Comparison of ENCODE assay signal across 1 cellular context in the genomic region with DNA sequence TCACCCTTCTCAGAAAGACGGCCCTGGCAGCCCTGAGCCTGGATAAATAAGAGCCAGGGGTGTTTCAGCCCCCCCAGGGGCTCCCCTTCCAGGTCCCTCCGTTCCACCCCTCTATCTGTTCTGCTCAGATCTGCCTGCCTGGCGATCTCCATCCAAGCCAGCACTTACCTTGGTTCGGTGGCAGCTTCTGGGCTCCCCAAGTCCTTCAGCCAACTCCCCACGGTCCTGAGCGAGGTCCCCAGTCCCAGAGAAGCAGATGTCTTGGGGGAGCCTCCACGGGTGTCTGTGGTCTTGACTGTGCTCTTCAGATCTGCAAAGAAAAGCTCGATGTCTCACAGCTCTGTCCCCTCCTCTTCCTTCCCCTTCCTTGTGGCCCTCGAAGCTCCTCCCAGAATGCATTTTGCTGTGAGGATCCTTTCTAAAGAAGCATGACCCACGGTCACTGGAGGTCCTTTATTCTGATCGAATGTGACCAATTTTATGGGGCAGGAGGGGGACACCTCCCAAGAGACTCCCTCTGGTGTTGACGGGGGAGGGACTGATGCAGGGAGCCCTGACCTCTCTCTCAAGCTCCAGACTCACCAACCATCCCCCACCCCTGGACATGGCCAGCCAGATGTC.
TF ChIP-seq lines count a peak whose summit lies in the region.

A gene with protein sequence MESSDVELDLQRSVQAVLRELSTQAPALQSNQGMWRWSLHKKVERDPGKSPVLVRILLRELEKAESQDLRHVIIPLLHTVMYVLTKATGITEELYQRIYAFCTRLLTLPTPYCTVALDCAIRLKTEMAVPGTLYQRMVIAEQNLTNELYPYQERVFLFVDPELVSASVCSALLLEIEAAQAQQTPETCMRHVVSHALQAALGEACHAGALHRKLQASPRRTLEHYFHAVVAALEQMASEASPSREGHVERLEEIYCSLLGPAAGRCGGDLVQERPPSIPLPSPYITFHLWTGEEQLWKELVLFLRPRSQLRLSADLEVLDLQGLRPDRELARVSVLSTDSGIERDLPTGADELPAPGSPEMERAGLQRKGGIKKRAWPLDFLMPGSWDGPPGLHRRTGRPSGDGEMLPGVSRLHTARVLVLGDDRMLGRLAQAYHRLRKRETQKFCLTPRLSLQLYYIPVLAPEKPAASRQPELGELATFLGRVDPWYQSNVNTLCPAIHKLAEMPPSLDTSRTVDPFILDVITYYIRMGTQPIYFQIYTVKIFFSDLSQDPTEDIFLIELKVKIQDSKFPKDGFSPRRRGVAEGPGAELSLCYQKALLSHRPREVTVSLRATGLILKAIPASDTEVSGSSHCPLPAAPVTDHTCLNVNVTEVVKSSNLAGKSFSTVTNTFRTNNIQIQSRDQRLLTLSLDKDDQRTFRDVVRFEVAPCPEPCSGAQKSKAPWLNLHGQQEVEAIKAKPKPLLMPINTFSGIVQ (minus strand): TSS at position 314 of the 621 bp plus-strand sequence. CDS start 17,880 bp downstream, outside the sequence.

TF ChIP-seq in GM12878, 131 proteins besides CTCF, POLR2A, EP300 and RAD21 (continued from another document and continues in another):
- TF ChIP-seq, protein P1, sequence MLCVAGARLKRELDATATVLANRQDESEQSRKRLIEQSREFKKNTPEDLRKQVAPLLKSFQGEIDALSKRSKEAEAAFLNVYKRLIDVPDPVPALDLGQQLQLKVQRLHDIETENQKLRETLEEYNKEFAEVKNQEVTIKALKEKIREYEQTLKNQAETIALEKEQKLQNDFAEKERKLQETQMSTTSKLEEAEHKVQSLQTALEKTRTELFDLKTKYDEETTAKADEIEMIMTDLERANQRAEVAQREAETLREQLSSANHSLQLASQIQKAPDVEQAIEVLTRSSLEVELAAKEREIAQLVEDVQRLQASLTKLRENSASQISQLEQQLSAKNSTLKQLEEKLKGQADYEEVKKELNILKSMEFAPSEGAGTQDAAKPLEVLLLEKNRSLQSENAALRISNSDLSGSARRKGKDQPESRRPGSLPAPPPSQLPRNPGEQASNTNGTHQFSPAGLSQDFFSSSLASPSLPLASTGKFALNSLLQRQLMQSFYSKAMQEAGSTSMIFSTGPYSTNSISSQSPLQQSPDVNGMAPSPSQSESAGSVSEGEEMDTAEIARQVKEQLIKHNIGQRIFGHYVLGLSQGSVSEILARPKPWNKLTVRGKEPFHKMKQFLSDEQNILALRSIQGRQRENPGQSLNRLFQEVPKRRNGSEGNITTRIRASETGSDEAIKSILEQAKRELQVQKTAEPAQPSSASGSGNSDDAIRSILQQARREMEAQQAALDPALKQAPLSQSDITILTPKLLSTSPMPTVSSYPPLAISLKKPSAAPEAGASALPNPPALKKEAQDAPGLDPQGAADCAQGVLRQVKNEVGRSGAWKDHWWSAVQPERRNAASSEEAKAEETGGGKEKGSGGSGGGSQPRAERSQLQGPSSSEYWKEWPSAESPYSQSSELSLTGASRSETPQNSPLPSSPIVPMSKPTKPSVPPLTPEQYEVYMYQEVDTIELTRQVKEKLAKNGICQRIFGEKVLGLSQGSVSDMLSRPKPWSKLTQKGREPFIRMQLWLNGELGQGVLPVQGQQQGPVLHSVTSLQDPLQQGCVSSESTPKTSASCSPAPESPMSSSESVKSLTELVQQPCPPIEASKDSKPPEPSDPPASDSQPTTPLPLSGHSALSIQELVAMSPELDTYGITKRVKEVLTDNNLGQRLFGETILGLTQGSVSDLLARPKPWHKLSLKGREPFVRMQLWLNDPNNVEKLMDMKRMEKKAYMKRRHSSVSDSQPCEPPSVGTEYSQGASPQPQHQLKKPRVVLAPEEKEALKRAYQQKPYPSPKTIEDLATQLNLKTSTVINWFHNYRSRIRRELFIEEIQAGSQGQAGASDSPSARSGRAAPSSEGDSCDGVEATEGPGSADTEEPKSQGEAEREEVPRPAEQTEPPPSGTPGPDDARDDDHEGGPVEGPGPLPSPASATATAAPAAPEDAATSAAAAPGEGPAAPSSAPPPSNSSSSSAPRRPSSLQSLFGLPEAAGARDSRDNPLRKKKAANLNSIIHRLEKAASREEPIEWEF (IDR thresholded peaks at IDR 0.05; ENCODE audit: insufficient replicate concordance, low read depth, low read length): no peak
- TF ChIP-seq HDAC6 (IDR thresholded peaks at IDR 0.05; ENCODE audit: unreplicated experiment) (no peak), POU2F2 (IDR thresholded peaks at IDR 0.05; ENCODE audit: borderline replicate concordance, low read depth, low read length) (peak; percentile 70; the same call in 2 of the 3 replicates), FOXM1 (IDR thresholded peaks at IDR 0.05; ENCODE audit: low read depth, low read length) (no peak), BMI1 (IDR thresholded peaks at IDR 0.05; ENCODE audit: borderline replicate concordance) (no peak), RELA (IDR thresholded peaks at IDR 0.05; ENCODE audit: borderline replicate concordance, partially characterized antibody) (no peak), NFXL1 (IDR thresholded peaks at IDR 0.05; ENCODE audit: borderline replicate concordance) (no peak), SMAD1 (IDR thresholded peaks at IDR 0.05; ENCODE audit: low read depth, partially characterized antibody) (no peak), ATF7 (IDR thresholded peaks at IDR 0.05; ENCODE audit: low read depth) (no peak), RAD51 (IDR thresholded peaks at IDR 0.05) (no peak), TCF3 (IDR thresholded peaks at IDR 0.05; ENCODE audit: borderline replicate concordance, insufficient read depth, low read depth, low read length) (no peak), SP1 (IDR thresholded peaks at IDR 0.05; ENCODE audit: low read depth, low read length) (no peak), EED (IDR thresholded peaks at IDR 0.05; ENCODE audit: low read depth) (no peak), STAT1 (conservative IDR thresholded peaks at IDR 0.05) (no peak), ZNF207 (IDR thresholded peaks at IDR 0.05; ENCODE audit: borderline replicate concordance) (no peak), SMAD5 (IDR thresholded peaks at IDR 0.05; ENCODE audit: low read depth) (peak; percentile 72; the same call in 1 of the 2 replicates), BHLHE40 (IDR thresholded peaks at IDR 0.05; ENCODE audit: borderline replicate concordance in 1 of 2, low read depth in 2 of 2, low read length in 1 of 2) (0 out of 4 replicates have a peak, but pooled peaks of 1 of the 2 experiments have one; percentile 6), TCF7 (IDR thresholded peaks at IDR 0.05; ENCODE audit: borderline replicate concordance) (no peak), WRNIP1 (IDR thresholded peaks at IDR 0.05; ENCODE audit: borderline replicate concordance, low read depth, low read length) (0 out of 2 replicates have a peak, but pooled peaks have one; percentile 20), SRF (IDR thresholded peaks at IDR 0.05; ENCODE audit: low read depth in 2 of 2, low read length in 2 of 2) (no peak), NFYA (IDR thresholded peaks at IDR 0.05; ENCODE audit: borderline replicate concordance, low read depth, low read length) (no peak), RB1 (IDR thresholded peaks at IDR 0.05; ENCODE audit: borderline replicate concordance) (no peak)
- TF ChIP-seq, protein P2, sequence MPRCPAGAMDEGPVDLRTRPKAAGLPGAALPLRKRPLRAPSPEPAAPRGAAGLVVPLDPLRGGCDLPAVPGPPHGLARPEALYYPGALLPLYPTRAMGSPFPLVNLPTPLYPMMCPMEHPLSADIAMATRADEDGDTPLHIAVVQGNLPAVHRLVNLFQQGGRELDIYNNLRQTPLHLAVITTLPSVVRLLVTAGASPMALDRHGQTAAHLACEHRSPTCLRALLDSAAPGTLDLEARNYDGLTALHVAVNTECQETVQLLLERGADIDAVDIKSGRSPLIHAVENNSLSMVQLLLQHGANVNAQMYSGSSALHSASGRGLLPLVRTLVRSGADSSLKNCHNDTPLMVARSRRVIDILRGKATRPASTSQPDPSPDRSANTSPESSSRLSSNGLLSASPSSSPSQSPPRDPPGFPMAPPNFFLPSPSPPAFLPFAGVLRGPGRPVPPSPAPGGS (IDR thresholded peaks at IDR 0.05; ENCODE audit: borderline replicate concordance, insufficient read depth, low read depth, low read length, poor library complexity, severe bottlenecking): no peak
- TF ChIP-seq, protein P3, sequence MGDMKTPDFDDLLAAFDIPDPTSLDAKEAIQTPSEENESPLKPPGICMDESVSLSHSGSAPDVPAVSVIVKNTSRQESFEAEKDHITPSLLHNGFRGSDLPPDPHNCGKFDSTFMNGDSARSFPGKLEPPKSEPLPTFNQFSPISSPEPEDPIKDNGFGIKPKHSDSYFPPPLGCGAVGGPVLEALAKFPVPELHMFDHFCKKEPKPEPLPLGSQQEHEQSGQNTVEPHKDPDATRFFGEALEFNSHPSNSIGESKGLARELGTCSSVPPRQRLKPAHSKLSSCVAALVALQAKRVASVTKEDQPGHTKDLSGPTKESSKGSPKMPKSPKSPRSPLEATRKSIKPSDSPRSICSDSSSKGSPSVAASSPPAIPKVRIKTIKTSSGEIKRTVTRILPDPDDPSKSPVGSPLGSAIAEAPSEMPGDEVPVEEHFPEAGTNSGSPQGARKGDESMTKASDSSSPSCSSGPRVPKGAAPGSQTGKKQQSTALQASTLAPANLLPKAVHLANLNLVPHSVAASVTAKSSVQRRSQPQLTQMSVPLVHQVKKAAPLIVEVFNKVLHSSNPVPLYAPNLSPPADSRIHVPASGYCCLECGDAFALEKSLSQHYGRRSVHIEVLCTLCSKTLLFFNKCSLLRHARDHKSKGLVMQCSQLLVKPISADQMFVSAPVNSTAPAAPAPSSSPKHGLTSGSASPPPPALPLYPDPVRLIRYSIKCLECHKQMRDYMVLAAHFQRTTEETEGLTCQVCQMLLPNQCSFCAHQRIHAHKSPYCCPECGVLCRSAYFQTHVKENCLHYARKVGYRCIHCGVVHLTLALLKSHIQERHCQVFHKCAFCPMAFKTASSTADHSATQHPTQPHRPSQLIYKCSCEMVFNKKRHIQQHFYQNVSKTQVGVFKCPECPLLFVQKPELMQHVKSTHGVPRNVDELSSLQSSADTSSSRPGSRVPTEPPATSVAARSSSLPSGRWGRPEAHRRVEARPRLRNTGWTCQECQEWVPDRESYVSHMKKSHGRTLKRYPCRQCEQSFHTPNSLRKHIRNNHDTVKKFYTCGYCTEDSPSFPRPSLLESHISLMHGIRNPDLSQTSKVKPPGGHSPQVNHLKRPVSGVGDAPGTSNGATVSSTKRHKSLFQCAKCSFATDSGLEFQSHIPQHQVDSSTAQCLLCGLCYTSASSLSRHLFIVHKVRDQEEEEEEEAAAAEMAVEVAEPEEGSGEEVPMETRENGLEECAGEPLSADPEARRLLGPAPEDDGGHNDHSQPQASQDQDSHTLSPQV (IDR thresholded peaks at IDR 0.05): no peak
- TF ChIP-seq, protein P4, sequence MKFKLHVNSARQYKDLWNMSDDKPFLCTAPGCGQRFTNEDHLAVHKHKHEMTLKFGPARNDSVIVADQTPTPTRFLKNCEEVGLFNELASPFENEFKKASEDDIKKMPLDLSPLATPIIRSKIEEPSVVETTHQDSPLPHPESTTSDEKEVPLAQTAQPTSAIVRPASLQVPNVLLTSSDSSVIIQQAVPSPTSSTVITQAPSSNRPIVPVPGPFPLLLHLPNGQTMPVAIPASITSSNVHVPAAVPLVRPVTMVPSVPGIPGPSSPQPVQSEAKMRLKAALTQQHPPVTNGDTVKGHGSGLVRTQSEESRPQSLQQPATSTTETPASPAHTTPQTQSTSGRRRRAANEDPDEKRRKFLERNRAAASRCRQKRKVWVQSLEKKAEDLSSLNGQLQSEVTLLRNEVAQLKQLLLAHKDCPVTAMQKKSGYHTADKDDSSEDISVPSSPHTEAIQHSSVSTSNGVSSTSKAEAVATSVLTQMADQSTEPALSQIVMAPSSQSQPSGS (IDR thresholded peaks at IDR 0.05; ENCODE audit: low read length): no peak
- TF ChIP-seq, protein P5, sequence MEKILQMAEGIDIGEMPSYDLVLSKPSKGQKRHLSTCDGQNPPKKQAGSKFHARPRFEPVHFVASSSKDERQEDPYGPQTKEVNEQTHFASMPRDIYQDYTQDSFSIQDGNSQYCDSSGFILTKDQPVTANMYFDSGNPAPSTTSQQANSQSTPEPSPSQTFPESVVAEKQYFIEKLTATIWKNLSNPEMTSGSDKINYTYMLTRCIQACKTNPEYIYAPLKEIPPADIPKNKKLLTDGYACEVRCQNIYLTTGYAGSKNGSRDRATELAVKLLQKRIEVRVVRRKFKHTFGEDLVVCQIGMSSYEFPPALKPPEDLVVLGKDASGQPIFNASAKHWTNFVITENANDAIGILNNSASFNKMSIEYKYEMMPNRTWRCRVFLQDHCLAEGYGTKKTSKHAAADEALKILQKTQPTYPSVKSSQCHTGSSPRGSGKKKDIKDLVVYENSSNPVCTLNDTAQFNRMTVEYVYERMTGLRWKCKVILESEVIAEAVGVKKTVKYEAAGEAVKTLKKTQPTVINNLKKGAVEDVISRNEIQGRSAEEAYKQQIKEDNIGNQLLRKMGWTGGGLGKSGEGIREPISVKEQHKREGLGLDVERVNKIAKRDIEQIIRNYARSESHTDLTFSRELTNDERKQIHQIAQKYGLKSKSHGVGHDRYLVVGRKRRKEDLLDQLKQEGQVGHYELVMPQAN (conservative IDR thresholded peaks at IDR 0.05): no peak
- TF ChIP-seq, protein P6, sequence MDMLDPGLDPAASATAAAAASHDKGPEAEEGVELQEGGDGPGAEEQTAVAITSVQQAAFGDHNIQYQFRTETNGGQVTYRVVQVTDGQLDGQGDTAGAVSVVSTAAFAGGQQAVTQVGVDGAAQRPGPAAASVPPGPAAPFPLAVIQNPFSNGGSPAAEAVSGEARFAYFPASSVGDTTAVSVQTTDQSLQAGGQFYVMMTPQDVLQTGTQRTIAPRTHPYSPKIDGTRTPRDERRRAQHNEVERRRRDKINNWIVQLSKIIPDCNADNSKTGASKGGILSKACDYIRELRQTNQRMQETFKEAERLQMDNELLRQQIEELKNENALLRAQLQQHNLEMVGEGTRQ (IDR thresholded peaks at IDR 0.05; ENCODE audit: borderline replicate concordance, low read depth, low read length): no peak
- TF ChIP-seq, protein P7, sequence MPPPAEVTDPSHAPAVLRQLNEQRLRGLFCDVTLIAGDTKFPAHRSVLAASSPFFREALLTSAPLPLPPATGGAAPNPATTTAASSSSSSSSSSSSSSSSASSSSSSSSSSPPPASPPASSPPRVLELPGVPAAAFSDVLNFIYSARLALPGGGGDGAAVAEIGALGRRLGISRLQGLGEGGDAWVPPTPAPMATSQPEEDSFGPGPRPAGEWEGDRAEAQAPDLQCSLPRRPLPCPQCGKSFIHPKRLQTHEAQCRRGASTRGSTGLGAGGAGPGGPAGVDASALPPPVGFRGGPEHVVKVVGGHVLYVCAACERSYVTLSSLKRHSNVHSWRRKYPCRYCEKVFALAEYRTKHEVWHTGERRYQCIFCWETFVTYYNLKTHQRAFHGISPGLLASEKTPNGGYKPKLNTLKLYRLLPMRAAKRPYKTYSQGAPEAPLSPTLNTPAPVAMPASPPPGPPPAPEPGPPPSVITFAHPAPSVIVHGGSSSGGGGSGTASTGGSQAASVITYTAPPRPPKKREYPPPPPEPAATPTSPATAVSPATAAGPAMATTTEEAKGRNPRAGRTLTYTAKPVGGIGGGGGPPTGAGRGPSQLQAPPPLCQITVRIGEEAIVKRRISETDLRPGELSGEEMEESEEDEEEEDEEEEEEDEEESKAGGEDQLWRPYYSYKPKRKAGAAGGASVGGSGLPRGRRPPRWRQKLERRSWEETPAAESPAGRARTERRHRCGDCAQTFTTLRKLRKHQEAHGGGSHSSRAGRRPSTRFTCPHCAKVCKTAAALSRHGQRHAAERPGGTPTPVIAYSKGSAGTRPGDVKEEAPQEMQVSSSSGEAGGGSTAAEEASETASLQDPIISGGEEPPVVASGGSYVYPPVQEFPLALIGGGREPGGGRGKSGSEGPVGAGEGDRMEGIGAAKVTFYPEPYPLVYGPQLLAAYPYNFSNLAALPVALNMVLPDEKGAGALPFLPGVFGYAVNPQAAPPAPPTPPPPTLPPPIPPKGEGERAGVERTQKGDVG (CRISPR knock-in tag; IDR thresholded peaks at IDR 0.05): no peak
